In the genomic region with DNA sequence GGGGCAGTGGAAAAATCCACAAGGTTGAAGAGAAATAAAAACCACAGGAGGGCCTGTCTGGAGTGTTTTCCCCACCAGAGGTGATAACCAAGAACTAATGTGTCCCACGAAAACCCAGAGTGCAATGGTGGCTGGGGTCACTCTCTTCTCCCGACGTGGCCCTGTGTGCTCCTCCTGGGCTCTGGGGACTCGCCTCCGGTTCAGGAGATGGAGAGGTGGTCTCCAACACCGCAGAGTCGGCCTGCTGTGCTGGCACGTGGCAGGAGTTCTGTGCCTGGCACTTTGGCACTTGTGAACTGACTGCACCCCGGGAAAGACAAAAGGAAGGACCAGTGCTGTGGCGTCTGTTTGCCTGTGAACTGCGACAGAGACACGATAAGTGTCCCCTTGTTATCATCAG, we compare ENCODE assay signal across 29 cellular contexts.
"Had no signal": no experiment of that assay in that cellular context is flagged by ENCODE, and none has a peak within 500 bp of the region (broad histone marks: within the 10 kb centered on the region; RNA-seq: fewer than 3 reads in every experiment).

No MANE protein-coding gene starts in this region.

- ATAC-seq: naive thymus-derived CD8-positive, alpha-beta T cell; natural killer cell treated with Interleukin-12 subunit alpha and Interleukin-12 subunit beta and Interleukin-15 and Interleukin-18, amount 100 ng/mL, for 72 hours; psoas muscle; right cardiac atrium; right lobe of liver; stimulated activated effector memory CD8-positive, alpha-beta T cell treated with anti-CD3 and anti-CD28 coated beads, Interleukin-12 subunit alpha, Interleukin-12 subunit beta, amount 100 ng/mL, for 72 hours; stimulated activated naive B cell treated with anti-CD40 and anti-IgM and Interleukin-4, amounts not matched to agents 10 μg/mL and 1 μg/mL and 100 μg/mL, for 72 hours; upper lobe of right lung had no signal

- H3K9me3 Mint-ChIP-seq: naive thymus-derived CD8-positive, alpha-beta T cell; natural killer cell treated with Interleukin-12 subunit alpha and Interleukin-12 subunit beta and Interleukin-15 and Interleukin-18, amount 100 ng/mL, for 72 hours; stimulated activated effector memory CD8-positive, alpha-beta T cell treated with anti-CD3 and anti-CD28 coated beads, Interleukin-12 subunit alpha, Interleukin-12 subunit beta, amount 100 ng/mL, for 72 hours; stimulated activated naive B cell treated with anti-CD40 and anti-IgM and Interleukin-4, amounts not matched to agents 10 μg/mL and 1 μg/mL and 100 μg/mL, for 72 hours; stimulated activated naive CD8-positive, alpha-beta T cell treated with anti-CD3 and anti-CD28 coated beads, Interleukin-15, Interleukin-2, amounts not matched to agents 100 ng/mL and 50 ng/mL, for 24 hours had no signal

- H3K4me3 Mint-ChIP-seq: naive B cell; natural killer cell treated with Interleukin-12 subunit alpha and Interleukin-12 subunit beta and Interleukin-15 and Interleukin-18, amount 100 ng/mL, for 72 hours; nephron progenitor cell; stimulated activated effector memory CD8-positive, alpha-beta T cell treated with anti-CD3 and anti-CD28 coated beads, Interleukin-12 subunit alpha, Interleukin-12 subunit beta, amount 100 ng/mL, for 72 hours; stimulated activated naive B cell treated with anti-CD40 and anti-IgM and Interleukin-4, amounts not matched to agents 10 μg/mL and 1 μg/mL and 100 μg/mL, for 72 hours; stimulated activated naive CD8-positive, alpha-beta T cell treated with anti-CD3 and anti-CD28 coated beads, Interleukin-15, Interleukin-2, amounts not matched to agents 100 ng/mL and 50 ng/mL, for 24 hours; type B pancreatic cell had no signal

- H3K4me3 ChIP-seq: ovary, psoas muscle, right lobe of liver, sigmoid colon, stomach, thoracic aorta, thyroid gland, tibial nerve, upper lobe of right lung, uterus had no signal

- DNase-seq: naive B cell; nephron progenitor cell; nucleus accumbens; ovary; psoas muscle; right cardiac atrium; right lobe of liver; sigmoid colon; small intestine; stimulated activated CD4-positive, alpha-beta T cell treated with anti-CD3 and anti-CD28 coated beads, Interleukin-15, amount 100 ng/mL, for 24 hours; stimulated activated CD4-positive, alpha-beta T cell treated with anti-CD3 and anti-CD28 coated beads, Interleukin-2, amount 100 ng/mL, for 24 hours; stimulated activated CD4-positive, alpha-beta T cell treated with anti-CD3 and anti-CD28 coated beads, Interleukin-2, amount 100 ng/mL, for 48 hours; stimulated activated CD4-positive, alpha-beta T cell treated with anti-CD3 and anti-CD28 coated beads, Interleukin-4, amount 100 ng/mL, for 24 hours; stimulated activated naive B cell treated with anti-CD40 and anti-IgM and Interleukin-4, amounts not matched to agents 10 μg/mL and 1 μg/mL and 100 μg/mL, for 72 hours; stimulated activated naive CD4-positive, alpha-beta T cell treated with Interleukin-2 at 50 U/mL for 16 hours; stomach; thyroid gland; upper lobe of right lung; uterus had no signal

- H3K27ac Mint-ChIP-seq: naive B cell; naive thymus-derived CD8-positive, alpha-beta T cell; natural killer cell treated with Interleukin-12 subunit alpha and Interleukin-12 subunit beta and Interleukin-15 and Interleukin-18, amount 100 ng/mL, for 72 hours; nephron progenitor cell; progenitor cell of endocrine pancreas; stimulated activated effector memory CD8-positive, alpha-beta T cell treated with anti-CD3 and anti-CD28 coated beads, Interleukin-12 subunit alpha, Interleukin-12 subunit beta, amount 100 ng/mL, for 72 hours; stimulated activated naive B cell treated with anti-CD40 and anti-IgM and Interleukin-4, amounts not matched to agents 10 μg/mL and 1 μg/mL and 100 μg/mL, for 72 hours; stimulated activated naive CD8-positive, alpha-beta T cell treated with anti-CD3 and anti-CD28 coated beads, Interleukin-15, Interleukin-2, amounts not matched to agents 100 ng/mL and 50 ng/mL, for 24 hours; type B pancreatic cell had no signal

- H3K79me2 ChIP-seq: parathyroid adenoma had no signal

- H3K4me1 Mint-ChIP-seq: naive B cell; stimulated activated effector memory CD8-positive, alpha-beta T cell treated with anti-CD3 and anti-CD28 coated beads, Interleukin-12 subunit alpha, Interleukin-12 subunit beta, amount 100 ng/mL, for 72 hours; stimulated activated naive B cell treated with anti-CD40 and anti-IgM and Interleukin-4, amounts not matched to agents 10 μg/mL and 1 μg/mL and 100 μg/mL, for 72 hours had no signal

- H3K36me3 ChIP-seq: neutrophil, ovary, right lobe of liver, sigmoid colon, stomach, thoracic aorta, thyroid gland, tibial nerve, upper lobe of right lung, uterus had no signal

- H3K4me1 ChIP-seq: parathyroid adenoma, psoas muscle, right lobe of liver, sigmoid colon, stomach, thyroid gland, tibial nerve, upper lobe of right lung, uterus had no signal

- H3K27me3 ChIP-seq: ovary, right lobe of liver, thyroid gland, tibial nerve, uterus had no signal

- H3K9ac ChIP-seq: parathyroid adenoma had no signal

- H3K27ac ChIP-seq: neutrophil, ovary, parathyroid adenoma, psoas muscle, right lobe of liver, sigmoid colon, stomach, thoracic aorta, thyroid gland, tibial nerve, upper lobe of right lung, uterus had no signal

- H3K36me3 Mint-ChIP-seq: naive B cell; natural killer cell treated with Interleukin-12 subunit alpha and Interleukin-12 subunit beta and Interleukin-15 and Interleukin-18, amount 100 ng/mL, for 72 hours; stimulated activated effector memory CD8-positive, alpha-beta T cell treated with anti-CD3 and anti-CD28 coated beads, Interleukin-12 subunit alpha, Interleukin-12 subunit beta, amount 100 ng/mL, for 72 hours; stimulated activated naive B cell treated with anti-CD40 and anti-IgM and Interleukin-4, amounts not matched to agents 10 μg/mL and 1 μg/mL and 100 μg/mL, for 72 hours; type B pancreatic cell had no signal

- H2AFZ ChIP-seq: parathyroid adenoma had no signal

- H3K9me3 ChIP-seq: neutrophil, ovary, psoas muscle, right lobe of liver, sigmoid colon, stomach, thoracic aorta, thyroid gland, tibial nerve, upper lobe of right lung, uterus had no signal
